ENCODE assay signal across 21 cellular contexts in the genomic region with DNA sequence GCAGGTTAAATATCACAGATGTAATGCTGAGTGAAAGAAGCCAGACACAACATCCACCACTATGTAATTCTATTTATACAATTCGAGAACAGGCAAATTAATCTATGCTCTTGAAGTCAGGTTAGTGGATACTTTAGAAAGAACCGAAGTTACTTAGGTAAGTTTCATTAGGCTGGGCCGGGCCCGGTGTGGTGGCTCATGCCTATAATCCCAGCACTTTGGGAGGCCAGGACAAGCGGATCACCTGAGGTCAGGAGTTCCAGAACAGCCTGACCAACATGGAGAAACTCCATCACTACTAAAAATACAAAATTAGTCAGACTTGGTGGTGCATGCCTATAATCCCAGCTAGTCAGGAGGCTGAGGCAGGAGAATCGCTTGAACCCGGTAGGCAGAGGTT.
"Had no signal": no experiment of that assay in that cellular context is flagged by ENCODE, and none has a peak within 500 bp of the region (broad histone marks: within the 10 kb centered on the region; RNA-seq: fewer than 3 reads in every experiment).

No MANE protein-coding gene starts in this region.

- DNase-seq: hippocampal formation, hypothalamus, immature natural killer cell, islet precursor cell, kidney, kidney glomerular epithelial cell, left cardiac atrium, left colon, left ventricle myocardium inferior, left ventricle myocardium superior, lower lobe of right lung, mammary epithelial cell, mesenchymal stem cell, mesendoderm, midbrain, mucosa of descending colon, naive B cell had no signal

- ATAC-seq: left cardiac atrium, left colon, left lobe of liver, left lung, left ventricle myocardium superior, lower lobe of right lung, mucosa of descending colon had no signal

- FAIRE-seq: islet of Langerhans, keratinocyte, kidney had no signal
